Comparison of ENCODE assay signal across 12 cellular contexts in genomic region chr17:46163316-46163715, GRCh38. TPM values are rescaled to one million over a fixed set of nuclear protein-coding genes. Genes with fewer than 3 reads are reported as not detected.
A peak's percentile ranks its signal among the peaks of the same experiment; 100 is the strongest.
DNase-seq lines count a peak whose midpoint lies in the region; ATAC-seq and TF ChIP-seq lines count a peak whose summit lies in the region.
"Had no signal": no experiment of that assay in that cellular context is flagged by ENCODE, and none has a peak within 500 bp of the region (broad histone marks: within the 10 kb centered on the region; RNA-seq: fewer than 3 reads in every experiment).

No MANE protein-coding gene starts in this region.

- no peak for TF ChIP-seq CTCF in A673 (conservative IDR thresholded peaks at IDR 0.05; ENCODE audit: low read depth, low read length)

- no peak overlapping the region for H3K27ac ChIP-seq in CD4-positive, alpha-beta memory T cell (ENCODE audit: low read depth, low read length)
- no peak overlapping the region for H3K27ac ChIP-seq in A673 (ENCODE audit: low read depth, low read length, poor library complexity, severe bottlenecking)
- H3K27ac ChIP-seq: left ventricle myocardium inferior had no signal

- no peak overlapping the region for H3K4me3 ChIP-seq in CD4-positive, alpha-beta memory T cell (ENCODE audit: low read length in 2 of 2)
- no peak overlapping the region for H3K4me3 ChIP-seq in A673 (ENCODE audit: low read depth, low read length, poor library complexity, severe bottlenecking)
- H3K4me3 ChIP-seq: left ventricle myocardium inferior had no signal

- ATAC-seq in naive thymus-derived CD8-positive, alpha-beta T cell, result peak in 1 of 2 donors; percentile 33
- no peak for ATAC-seq in HG02642 (IDR thresholded peaks at IDR 0.05; ENCODE audit: poor library complexity, unreplicated experiment)
- ATAC-seq: WTC11 had no signal

- DNase-seq in CD4-positive, alpha-beta memory T cell, result no peak
- DNase-seq in Kasumi-1 (lab: John Stamatoyannopoulos, UW) (peak; percentile 50), A673 (ENCODE audit: low spot score) (no peak)
- no peak for DNase-seq in naive thymus-derived CD8-positive, alpha-beta T cell
- no peak for DNase-seq in activated CD8-positive, alpha-beta memory T cell treated with anti-CD3 and anti-CD28 coated beads, Interleukin-2, amount 50 U/mL, for 48 hours
- DNase-seq: activated naive CD8-positive, alpha-beta T cell treated with anti-CD3 and anti-CD28 coated beads, Interleukin-2, amount 10 ng/mL, durations not matched to agents 7 days and 5 days; caudate nucleus; left ventricle myocardium inferior; NCI-H2227 treated with DMSO at 0.1 percent for 48 hours had no signal

- H3K4me3 Mint-ChIP-seq in CD4-positive, alpha-beta memory T cell, result peak overlapping the region in 5 of 8 donors; percentile 0 to 61 (median 17)
- no peak overlapping the region for H3K4me3 Mint-ChIP-seq in dendritic cell treated with granulocyte-macrophage colony-stimulating factor and Interleukin-4, amounts not matched to agents 40 ng/mL and 50 ng/mL, for 4 days
- H3K4me3 Mint-ChIP-seq in naive thymus-derived CD8-positive, alpha-beta T cell, result peak overlapping the region in 7 of 10 donors; percentile 29 to 51 (median 42)
- H3K4me3 Mint-ChIP-seq: activated naive CD8-positive, alpha-beta T cell treated with anti-CD3 and anti-CD28 coated beads, Interleukin-2, amount 10 ng/mL, durations not matched to agents 7 days and 5 days; WTC11 had no signal

- H3K36me3 Mint-ChIP-seq in CD4-positive, alpha-beta memory T cell, result peaks cover 7 to 34% of the 10 kb centered on the region in 2 donors
- H3K36me3 Mint-ChIP-seq in dendritic cell treated with granulocyte-macrophage colony-stimulating factor and Interleukin-4, amounts not matched to agents 40 ng/mL and 50 ng/mL, for 4 days (ENCODE audit: low read depth), result peaks cover 45% of the 10 kb centered on the region
- H3K36me3 Mint-ChIP-seq in naive thymus-derived CD8-positive, alpha-beta T cell, result peaks cover 0 to 60% (median 16%) of the 10 kb centered on the region in 3 donors
- H3K36me3 Mint-ChIP-seq: WTC11 had no signal

- peak overlapping the region in 4 of 7 donors; percentile 4 to 84 (median 40) for H3K27ac Mint-ChIP-seq in CD4-positive, alpha-beta memory T cell
- H3K27ac Mint-ChIP-seq in dendritic cell treated with granulocyte-macrophage colony-stimulating factor and Interleukin-4, amounts not matched to agents 40 ng/mL and 50 ng/mL, for 4 days, result peak overlapping the region; percentile 37
- H3K27ac Mint-ChIP-seq in naive thymus-derived CD8-positive, alpha-beta T cell, result peak overlapping the region in 9 of 10 donors; percentile 4 to 81 (median 35)
- H3K27ac Mint-ChIP-seq: activated naive CD8-positive, alpha-beta T cell treated with anti-CD3 and anti-CD28 coated beads, Interleukin-2, amount 10 ng/mL, durations not matched to agents 7 days and 5 days had no signal

- H3K4me1 Mint-ChIP-seq in CD4-positive, alpha-beta memory T cell, result peaks cover 64 to 94% (median 76%) of the 10 kb centered on the region in 4 donors
- peaks cover 71% of the 10 kb centered on the region for H3K4me1 Mint-ChIP-seq in dendritic cell treated with granulocyte-macrophage colony-stimulating factor and Interleukin-4, amounts not matched to agents 40 ng/mL and 50 ng/mL, for 4 days (ENCODE audit: low read depth)
- peaks cover 53 to 94% (median 83%) of the 10 kb centered on the region in 4 donors for H3K4me1 Mint-ChIP-seq in naive thymus-derived CD8-positive, alpha-beta T cell

- no peaks in the 10 kb centered on the region for H3K27me3 Mint-ChIP-seq in CD4-positive, alpha-beta memory T cell
- H3K27me3 Mint-ChIP-seq in dendritic cell treated with granulocyte-macrophage colony-stimulating factor and Interleukin-4, amounts not matched to agents 40 ng/mL and 50 ng/mL, for 4 days, result no peaks in the 10 kb centered on the region
- no peaks in the 10 kb centered on the region for H3K27me3 Mint-ChIP-seq in naive thymus-derived CD8-positive, alpha-beta T cell
- H3K27me3 Mint-ChIP-seq: activated naive CD8-positive, alpha-beta T cell treated with anti-CD3 and anti-CD28 coated beads, Interleukin-2, amount 10 ng/mL, durations not matched to agents 7 days and 5 days had no signal

- H3K9me3 ChIP-seq in CD4-positive, alpha-beta memory T cell (ENCODE audit: control insufficient read depth in 1 of 2, low read length in 2 of 2), result no peaks in the 10 kb centered on the region
- H3K9me3 ChIP-seq in A673 (ENCODE audit: low read depth, low read length, poor library complexity, severe bottlenecking), result no peaks in the 10 kb centered on the region
- H3K9me3 ChIP-seq: left ventricle myocardium inferior had no signal

- no TSS peak for BruUV-seq in A673 (replicated peaks; lab: Mats Ljungman, UMichigan)

- H3K27me3 ChIP-seq in CD4-positive, alpha-beta memory T cell (ENCODE audit: insufficient read depth, low read length), result no peaks in the 10 kb centered on the region
- H3K27me3 ChIP-seq in A673 (replicated peaks; ENCODE audit: insufficient read depth, low read depth, low read length, poor library complexity), result no peaks in the 10 kb centered on the region

- peaks cover 93% of the 10 kb centered on the region for H3K4me1 ChIP-seq in CD4-positive, alpha-beta memory T cell (ENCODE audit: insufficient read depth, low read length)
- H3K4me1 ChIP-seq in A673 (ENCODE audit: insufficient read depth, low read length, poor library complexity, severe bottlenecking), result peaks cover 46% of the 10 kb centered on the region

- CTCF ChIA-PET in CD4-positive, alpha-beta memory T cell (lab: Charles Lee; ENCODE audit: partially characterized antibody), result interaction anchor here (1.3 to 3.8 kb wide), 4 partner anchors 9 to 50 kb away, joined by 4 to 19 read pairs (median 5); partner anchors contain the start of gene KANSL1
- CTCF ChIA-PET in A673 (lab: Charles Lee), result no interaction called here

- intact Hi-C loops in CD4-positive, alpha-beta memory T cell (cut with micrococcal nuclease), result no loop called here
- intact Hi-C loops in dendritic cell treated with granulocyte-macrophage colony-stimulating factor and Interleukin-4, amounts not matched to agents 40 ng/mL and 50 ng/mL, for 4 days (cut with micrococcal nuclease), result no loop called here
- intact Hi-C loops in A673 (cut with micrococcal nuclease; ENCODE audit: unreplicated experiment), result no loop called here

- no peaks in the 10 kb centered on the region for H3K9me3 Mint-ChIP-seq in CD4-positive, alpha-beta memory T cell
- H3K9me3 Mint-ChIP-seq in dendritic cell treated with granulocyte-macrophage colony-stimulating factor and Interleukin-4, amounts not matched to agents 40 ng/mL and 50 ng/mL, for 4 days, result no peaks in the 10 kb centered on the region
- H3K9me3 Mint-ChIP-seq in naive thymus-derived CD8-positive, alpha-beta T cell, result no peaks in the 10 kb centered on the region
- H3K9me3 Mint-ChIP-seq: activated naive CD8-positive, alpha-beta T cell treated with anti-CD3 and anti-CD28 coated beads, Interleukin-2, amount 10 ng/mL, durations not matched to agents 7 days and 5 days; WTC11 had no signal

- H3K36me3 ChIP-seq in CD4-positive, alpha-beta memory T cell (ENCODE audit: insufficient read depth, low read length), result peaks cover 5% of the 10 kb centered on the region
- peaks cover 7% of the 10 kb centered on the region for H3K36me3 ChIP-seq in A673 (ENCODE audit: insufficient read depth, low read length, poor library complexity, severe bottlenecking)

- POLR2A ChIA-PET in CD4-positive, alpha-beta memory T cell (lab: Charles Lee; ENCODE audit: partially characterized antibody), result interaction anchor here (0.6 to 1.6 kb wide), 7 partner anchors 10 to 74 kb away, joined by 3 to 9 read pairs (median 4); partner anchors contain the start of gene KANSL1
- POLR2A ChIA-PET in naive thymus-derived CD8-positive, alpha-beta T cell (lab: Charles Lee), result interaction anchor here (0.6 to 1.6 kb wide), 3 partner anchors 9 to 1015 kb away, joined by 3 to 4 read pairs (median 4); partner anchors contain the start of gene HEXIM1
- POLR2A ChIA-PET in A673 (lab: Charles Lee; ENCODE audit: low non-redundant PET), result no interaction called here

RNA-seq across cellular contexts. Expression of gene KANSL1, which starts 29.9 kb away (rescaled TPM):
- total RNA-seq in CD4-positive, alpha-beta memory T cell, result 100 to 1,000 TPM; 190 to 206 TPM
- polyA plus RNA-seq in CD4-positive, alpha-beta memory T cell, result 10 to 100 TPM in 1 of 2 donors, 1 to 10 TPM in 1; 6.7 to 24.3 TPM
- total RNA-seq in naive thymus-derived CD8-positive, alpha-beta T cell, result 100 to 1,000 TPM; 206 to 208 TPM
- 10 to 100 TPM; 13.1 to 16.6 (median 13.2) TPM for polyA plus RNA-seq in naive thymus-derived CD8-positive, alpha-beta T cell
- 64.9 and 77.6 TPM in 2 replicates for total RNA-seq in A673 (2021)

Comparison
In these comparisons a context has a peak if more than half of its experiments do, and no peak if none do; other contexts are left out.
1. DNase-seq: peak in Kasumi-1 (2 of 2); none in CD4-positive, alpha-beta memory T cell (0 of 5), naive thymus-derived CD8-positive, alpha-beta T cell (0 of 10), A673 (single experiment) and activated CD8-positive, alpha-beta memory T cell treated with anti-CD3 and anti-CD28 coated beads, Interleukin-2, amount 50 U/mL, for 48 hours (single experiment).
2. Peak in every context shown above with its lines, with median percentiles within 50 percentile points of each other: H3K27ac Mint-ChIP-seq.